Comparison of ENCODE assay signal across 1 cellular context in genomic region chr19:44925114-44925891, GRCh38.
TF ChIP-seq lines count a peak whose summit lies in the region.

No MANE protein-coding gene starts in this region.

TF ChIP-seq in HepG2, 621 proteins besides CTCF, POLR2A, EP300 and RAD21 (continued from another document and continues in another):
- TF ChIP-seq TFDP2 (CRISPR knock-in tag; IDR thresholded peaks at IDR 0.05) = peak; percentile 72
- no peak for TF ChIP-seq DBP (CRISPR knock-in tag; IDR thresholded peaks at IDR 0.05; ENCODE audit: not compliant biosample characterization)
- no peak for TF ChIP-seq ZNF562 (CRISPR knock-in tag; IDR thresholded peaks at IDR 0.05; ENCODE audit: borderline replicate concordance)
- TF ChIP-seq THRA (CRISPR knock-in tag; IDR thresholded peaks at IDR 0.05; ENCODE audit: borderline replicate concordance) = peak; percentile 99
- TF ChIP-seq ZBTB7A (CRISPR knock-in tag; IDR thresholded peaks at IDR 0.05) = peak; percentile 100
- no peak for TF ChIP-seq ZUFSP (CRISPR knock-in tag; IDR thresholded peaks at IDR 0.05; ENCODE audit: borderline replicate concordance)
- TF ChIP-seq ZNF512 (CRISPR knock-in tag; IDR thresholded peaks at IDR 0.05) = no peak
- peak; percentile 85; the same call in 1 of the 2 replicates for TF ChIP-seq ZNF329 (CRISPR knock-in tag; IDR thresholded peaks at IDR 0.05; ENCODE audit: low read depth)
- TF ChIP-seq BCLAF1 (IDR thresholded peaks at IDR 0.05) = no peak
- TF ChIP-seq ZNF503 (CRISPR knock-in tag; IDR thresholded peaks at IDR 0.05) = peak; percentile 88
- TF ChIP-seq ZNF639 (CRISPR knock-in tag; conservative IDR thresholded peaks at IDR 0.05) = peak; percentile 78; the same call in 1 of the 2 replicates
- no peak for TF ChIP-seq DMTF1 (CRISPR knock-in tag; IDR thresholded peaks at IDR 0.05)
- no peak for TF ChIP-seq ATRX (CRISPR knock-in tag; IDR thresholded peaks at IDR 0.05; ENCODE audit: borderline replicate concordance)
- no peak; the same call in 1 of the 2 replicates for TF ChIP-seq ZNF646 (CRISPR knock-in tag; IDR thresholded peaks at IDR 0.05)
- no peak for TF ChIP-seq HCFC1 (IDR thresholded peaks at IDR 0.05; ENCODE audit: low read depth, low read length)
- no peak for TF ChIP-seq REXO4 (CRISPR knock-in tag; IDR thresholded peaks at IDR 0.05; ENCODE audit: borderline replicate concordance)
- peak; percentile 66 for TF ChIP-seq NFIC (IDR thresholded peaks at IDR 0.05; ENCODE audit: low read length)
- TF ChIP-seq PHB2 (IDR thresholded peaks at IDR 0.05; ENCODE audit: partially characterized antibody) = no peak
- peak; percentile 80 for TF ChIP-seq GATAD1 (CRISPR knock-in tag; IDR thresholded peaks at IDR 0.05)
- peak; percentile 59; the same call in 1 of the 2 replicates for TF ChIP-seq ZNF572 (CRISPR knock-in tag; IDR thresholded peaks at IDR 0.05)
- no peak for TF ChIP-seq POLR2G (IDR thresholded peaks at IDR 0.05; ENCODE audit: low read depth, low read length)
- peak; percentile 78; the same call in 1 of the 2 replicates for TF ChIP-seq JUNB (CRISPR knock-in tag; IDR thresholded peaks at IDR 0.05; ENCODE audit: borderline replicate concordance)
- peak; percentile 45; the same call in 1 of the 2 replicates for TF ChIP-seq ZNF12 (CRISPR knock-in tag; IDR thresholded peaks at IDR 0.05)
- TF ChIP-seq NFYC (CRISPR knock-in tag; IDR thresholded peaks at IDR 0.05) = 0 out of 2 replicates have a peak, but pooled peaks have one; percentile 47
- TF ChIP-seq RARA (CRISPR knock-in tag; IDR thresholded peaks at IDR 0.05) = peak; percentile 100
- TF ChIP-seq ZFP36L1 (CRISPR knock-in tag; IDR thresholded peaks at IDR 0.05) = peak; percentile 90; the same call in 1 of the 2 replicates
- peak; percentile 93 for TF ChIP-seq HNF1B (CRISPR knock-in tag; IDR thresholded peaks at IDR 0.05)
- no peak for TF ChIP-seq NFIB (CRISPR knock-in tag; IDR thresholded peaks at IDR 0.05; ENCODE audit: borderline replicate concordance)
- no peak for TF ChIP-seq RORA (CRISPR knock-in tag; IDR thresholded peaks at IDR 0.05)
